10 cellular contexts compared by ENCODE assay signal in the genomic region with DNA sequence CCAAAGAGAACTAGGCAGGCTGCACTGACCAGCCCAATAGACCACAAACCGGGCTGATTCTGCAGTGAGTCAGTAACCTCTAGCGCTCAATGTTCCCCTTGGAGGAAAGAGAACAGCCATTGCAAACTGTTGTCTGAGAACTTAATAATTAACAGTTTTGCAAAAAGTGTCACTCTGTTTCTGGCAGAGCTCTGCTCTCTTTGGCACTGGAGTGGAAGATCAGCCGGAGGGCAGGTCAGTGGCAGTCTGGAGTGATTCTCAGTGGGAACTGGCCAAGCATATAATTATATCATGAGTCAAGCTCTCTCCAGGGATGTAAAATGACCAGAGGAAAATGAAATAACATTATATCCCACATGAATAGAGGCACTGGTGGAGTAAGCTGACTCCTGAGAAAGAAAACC.
DNase-seq lines count a peak whose midpoint lies in the region; ATAC-seq and TF ChIP-seq lines count a peak whose summit lies in the region.
"Had no signal": no experiment of that assay in that cellular context is flagged by ENCODE, and none has a peak within 500 bp of the region (broad histone marks: within the 10 kb centered on the region; RNA-seq: fewer than 3 reads in every experiment).

No MANE protein-coding gene starts in this region.

- intact Hi-C loops in psoas muscle (cut with DNase I) (loop anchor here in 1 of 2 donors (5.0 to 10.0 kb wide), 2 partner anchors 80 to 233 kb away; no protein-coding TSS in a partner anchor), spleen (cut with DNase I; ENCODE audit: low total_unique reads) (no loop called here)

- H3K27me3 ChIP-seq in psoas muscle (ENCODE audit: insufficient read depth in 3 of 3, low read length in 2 of 3) = no peaks in the 10 kb centered on the region
- no peaks in the 10 kb centered on the region for H3K27me3 ChIP-seq in spleen (replicated peaks in 1 of 7)

- H3K27ac ChIP-seq in psoas muscle (peak overlapping the region; percentile 94), spleen (no peak overlapping the region)

- H3K9me3 ChIP-seq in psoas muscle (no peaks in the 10 kb centered on the region), spleen (peaks cover 0 to 18% (median 7%) of the 10 kb centered on the region in 8 donors)

- H3K4me1 ChIP-seq in psoas muscle = peaks cover 38% of the 10 kb centered on the region
- H3K4me1 ChIP-seq in spleen = no peaks in the 10 kb centered on the region

- DNase-seq in EH (ENCODE audit: low read depth) = peak; percentile 95
- peak; percentile 97 for DNase-seq in RPMI7951 (ENCODE audit: low read depth)
- DNase-seq in foreskin fibroblast = peak; percentile 92 to 93
- peak; percentile 46 to 73 for DNase-seq in psoas muscle
- no peak for DNase-seq in spleen
- no peak for DNase-seq in NCI-H146 (lab: John Stamatoyannopoulos, UW)
- DNase-seq in GM20000 (ENCODE audit: low spot score) = no peak
- DNase-seq: activated naive CD8-positive, alpha-beta T cell treated with anti-CD3 and anti-CD28 coated beads, Interleukin-2, amount 10 ng/mL, durations not matched to agents 7 days and 5 days; NCI-H345 had no signal

- ATAC-seq in psoas muscle (peak; percentile 90 to 97 (median 94)), GM21619 (IDR thresholded peaks at IDR 0.05; ENCODE audit: unreplicated experiment) (no peak)

- H3K36me3 ChIP-seq in psoas muscle (ENCODE audit: insufficient read depth in 1 of 2, low read depth in 1 of 2) = no peaks in the 10 kb centered on the region
- no peaks in the 10 kb centered on the region for H3K36me3 ChIP-seq in spleen

- H3K4me3 ChIP-seq in foreskin fibroblast (ENCODE audit: low read depth in 1 of 2, low read length in 2 of 2) (no peak overlapping the region), psoas muscle (no peak overlapping the region), spleen (no peak overlapping the region)

- TF ChIP-seq CTCF in foreskin fibroblast (IDR thresholded peaks at IDR 0.05; ENCODE audit: low read depth, low read length) (no peak), psoas muscle (IDR thresholded peaks at IDR 0.05) (no peak), spleen (IDR thresholded peaks at IDR 0.05 in 8 of 11, conservative IDR thresholded peaks at IDR 0.05 in 3 of 11) (no peak), GM20000 (IDR thresholded peaks at IDR 0.05; ENCODE audit: extremely low read depth, missing control alignments) (no peak)

- TF ChIP-seq POLR2A in spleen (IDR thresholded peaks at IDR 0.05) = no peak

- 16 to 38% (median 20%) methylated on average over 3 of the region's 3 CpGs for WGBS in psoas muscle, 3 donors
- WGBS in spleen, 5 donors = 65 to 89% (median 81%) methylated on average over 3 of the region's 3 CpGs

Comparison
In these comparisons a context has a peak if more than half of its experiments do, and no peak if none do; other contexts are left out.
1. DNase-seq: peak in EH (single experiment), RPMI7951 (single experiment), foreskin fibroblast (2 of 2) and psoas muscle (2 of 2); none in spleen (single experiment), NCI-H146 (single experiment) and GM20000 (single experiment).